Comparison of ENCODE assay signal across 16 cellular contexts in genomic region chr11:12148882-12149281, GRCh38. TPM values are rescaled to one million over a fixed set of nuclear protein-coding genes. Genes with fewer than 3 reads are reported as not detected.
DNase-seq lines count a peak whose midpoint lies in the region; ATAC-seq and TF ChIP-seq lines count a peak whose summit lies in the region.
"Had no signal": no experiment of that assay in that cellular context is flagged by ENCODE, and none has a peak within 500 bp of the region (broad histone marks: within the 10 kb centered on the region; RNA-seq: fewer than 3 reads in every experiment).

No MANE protein-coding gene starts in this region.

- peaks cover 67 to 83% (median 79%) of the 10 kb centered on the region in 10 experiments for H3K4me1 ChIP-seq in BLaER1 treated with 17β-estradiol and CSF1 and Interleukin-3, amounts not matched to agents 10 nM and 100 nM
- H3K4me1 ChIP-seq in Caco-2 (peaks cover 54% of the 10 kb centered on the region), sigmoid colon (peaks cover 0 to 25% (median 12%) of the 10 kb centered on the region in 4 donors)

- no peak for TF ChIP-seq CTCF in Caco-2 (IDR thresholded peaks at IDR 0.05; ENCODE audit: insufficient read depth in 1 of 2, low read depth in 1 of 2, low read length in 1 of 2, severe bottlenecking in 1 of 2, unreplicated experiment in 1 of 2)
- no peak for TF ChIP-seq CTCF in sigmoid colon (IDR thresholded peaks at IDR 0.05)

- no peak for TF ChIP-seq POLR2A in sigmoid colon (IDR thresholded peaks at IDR 0.05)

- H3K36me3 ChIP-seq in BLaER1 treated with 17β-estradiol and CSF1 and Interleukin-3, amounts not matched to agents 10 nM and 100 nM: no peaks in the 10 kb centered on the region
- H3K36me3 ChIP-seq in Caco-2 (ENCODE audit: control insufficient read depth, insufficient read depth, low read length) (0 out of 2 replicates have a peak, but pooled peaks cover 3% of the 10 kb centered on the region), sigmoid colon (peaks cover 0 to 9% (median 0%) of the 10 kb centered on the region in 4 donors)
- H3K36me3 ChIP-seq: spleen had no signal

- peak overlapping the region in 5 of 11 experiments; percentile 32 to 65 (median 57); a peak in 9 of 22 replicates for H3K9ac ChIP-seq in BLaER1 treated with 17β-estradiol and CSF1 and Interleukin-3, amounts not matched to agents 10 nM and 100 nM

- no peaks in the 10 kb centered on the region for H3K9me3 ChIP-seq in BLaER1 treated with 17β-estradiol and CSF1 and Interleukin-3, amounts not matched to agents 10 nM and 100 nM (replicated peaks in 1 of 11)
- H3K9me3 ChIP-seq in Caco-2 (no peaks in the 10 kb centered on the region), sigmoid colon (no peaks in the 10 kb centered on the region)
- H3K9me3 ChIP-seq: spleen, stomach had no signal

- no peak for ATAC-seq in GM21526 (IDR thresholded peaks at IDR 0.05; ENCODE audit: low FRiP score, unreplicated experiment)

- POLR2A ChIA-PET in Caco-2 (lab: Charles Lee): no interaction called here

- CTCF ChIA-PET in Caco-2 (lab: Charles Lee): no interaction called here

- no peak for TF ChIP-seq EP300 in sigmoid colon (IDR thresholded peaks at IDR 0.05)

- H3K27ac Mint-ChIP-seq in Caco-2 (ENCODE audit: unreplicated experiment): peak overlapping the region; percentile 77
- peak overlapping the region; percentile 85 for H3K27ac Mint-ChIP-seq in activated naive CD8-positive, alpha-beta T cell treated with anti-CD3 and anti-CD28 coated beads for 36 hours

- intact Hi-C loops in Caco-2 (cut with micrococcal nuclease; ENCODE audit: unreplicated experiment) (no loop called here), sigmoid colon (cut with DNase I) (no loop called here)

- no peaks in the 10 kb centered on the region for H3K9me3 Mint-ChIP-seq in Caco-2 (ENCODE audit: unreplicated experiment)
- H3K9me3 Mint-ChIP-seq in activated naive CD8-positive, alpha-beta T cell treated with anti-CD3 and anti-CD28 coated beads for 36 hours: peaks cover 1% of the 10 kb centered on the region

- DNase-seq in Caco-2: peak; percentile 49 to 73
- no peak for DNase-seq in activated naive CD8-positive, alpha-beta T cell treated with anti-CD3 and anti-CD28 coated beads for 36 hours
- DNase-seq in sigmoid colon: no peak
- DNase-seq in NK-92 treated with Interleukin-12 subunit alpha and Interleukin-12 subunit beta, amount 100 ng/mL, for 24 hours (lab: John Stamatoyannopoulos, UW): no peak
- no peak for DNase-seq in mesenteric fat pad (ENCODE audit: low spot score)
- DNase-seq: activated CD4-positive, alpha-beta T cell treated with anti-CD3 and anti-CD28 coated beads, Interleukin-2, amount 50 U/mL, for 48 hours; activated naive CD4-positive, alpha-beta T cell treated with Interleukin-2 at 50 U/mL for 16 hours; CD4-positive, alpha-beta memory T cell; left ventricle myocardium superior; NCI-H146; posterior cingulate gyrus; SIG-M5; spleen; stomach had no signal

- no peaks in the 10 kb centered on the region for H3K27me3 Mint-ChIP-seq in Caco-2 (ENCODE audit: insufficient read depth, unreplicated experiment)
- H3K27me3 Mint-ChIP-seq in activated naive CD8-positive, alpha-beta T cell treated with anti-CD3 and anti-CD28 coated beads for 36 hours: no peaks in the 10 kb centered on the region
- H3K27me3 Mint-ChIP-seq: CD4-positive, alpha-beta memory T cell had no signal

- no TSS peak for BruUV-seq in Caco-2 (replicated peaks; lab: Mats Ljungman, UMichigan)

- peaks cover 79% of the 10 kb centered on the region for H3K36me3 Mint-ChIP-seq in Caco-2 (ENCODE audit: insufficient read depth, unreplicated experiment)
- peaks cover 17% of the 10 kb centered on the region for H3K36me3 Mint-ChIP-seq in activated naive CD8-positive, alpha-beta T cell treated with anti-CD3 and anti-CD28 coated beads for 36 hours

- no peaks in the 10 kb centered on the region for H3K27me3 ChIP-seq in BLaER1 treated with 17β-estradiol and CSF1 and Interleukin-3, amounts not matched to agents 10 nM and 100 nM
- H3K27me3 ChIP-seq in Caco-2 (replicated peaks; ENCODE audit: control insufficient read depth, insufficient read depth, low read length) (no peaks in the 10 kb centered on the region), sigmoid colon (no peaks in the 10 kb centered on the region)
- H3K27me3 ChIP-seq: spleen, stomach had no signal

- H3K27ac ChIP-seq in BLaER1 treated with 17β-estradiol and CSF1 and Interleukin-3, amounts not matched to agents 10 nM and 100 nM: peak overlapping the region; percentile 41 to 82 (median 68); a peak in 19 of 22 replicates
- H3K27ac ChIP-seq in sigmoid colon: peak overlapping the region in 3 of 4 donors; percentile 11 to 43 (median 29)
- H3K27ac ChIP-seq: spleen had no signal

- H3K4me3 Mint-ChIP-seq in Caco-2 (ENCODE audit: unreplicated experiment): no peak overlapping the region
- H3K4me3 Mint-ChIP-seq in activated naive CD8-positive, alpha-beta T cell treated with anti-CD3 and anti-CD28 coated beads for 36 hours: no peak overlapping the region

- H3K4me1 Mint-ChIP-seq in Caco-2 (ENCODE audit: low read depth, unreplicated experiment): peaks cover 41% of the 10 kb centered on the region
- H3K4me1 Mint-ChIP-seq in activated naive CD8-positive, alpha-beta T cell treated with anti-CD3 and anti-CD28 coated beads for 36 hours: peaks cover 64% of the 10 kb centered on the region

- H3K4me2 ChIP-seq in BLaER1 treated with 17β-estradiol and CSF1 and Interleukin-3, amounts not matched to agents 10 nM and 100 nM: peak overlapping the region; percentile 60 to 88 (median 75)

- no peaks in the 10 kb centered on the region for H4K20me1 ChIP-seq in BLaER1 treated with 17β-estradiol and CSF1 and Interleukin-3, amounts not matched to agents 10 nM and 100 nM

- no peak overlapping the region for H3K4me3 ChIP-seq in BLaER1 treated with 17β-estradiol and CSF1 and Interleukin-3, amounts not matched to agents 10 nM and 100 nM
- H3K4me3 ChIP-seq in Caco-2 (ENCODE audit: low read depth, low read length): no peak overlapping the region
- no peak overlapping the region for H3K4me3 ChIP-seq in sigmoid colon
- H3K4me3 ChIP-seq: spleen, stomach had no signal

- WGBS in sigmoid colon, 2 donors: 92 to 95% methylated on average over 4 of the region's 4 CpGs

RNA-seq across cellular contexts. Expression of gene MICAL2, which starts 38.5 kb away (rescaled TPM):
- 247 and 272 TPM in 2 replicates for total RNA-seq in Caco-2 (2022)
- total RNA-seq in activated naive CD8-positive, alpha-beta T cell treated with anti-CD3 and anti-CD28 coated beads for 36 hours: 10 to 100 TPM; 54.4 to 59.7 TPM
- 100 to 1,000 TPM; 115 to 145 (median 130) TPM for total RNA-seq in sigmoid colon
- polyA plus RNA-seq in sigmoid colon: 10 to 100 TPM; 36.6 to 92.2 (median 91.1) TPM
- total RNA-seq in mesenteric fat pad: 31.1 TPM

Comparison
In these comparisons a context has a peak if more than half of its experiments do, and no peak if none do; other contexts are left out.
1. DNase-seq: peak in Caco-2 (2 of 2); none in activated naive CD8-positive, alpha-beta T cell treated with anti-CD3 and anti-CD28 coated beads for 36 hours (single experiment), sigmoid colon (single experiment), NK-92 treated with Interleukin-12 subunit alpha and Interleukin-12 subunit beta, amount 100 ng/mL, for 24 hours (single experiment) and mesenteric fat pad (single experiment).